31 cellular contexts compared by ENCODE assay signal in the genomic region with DNA sequence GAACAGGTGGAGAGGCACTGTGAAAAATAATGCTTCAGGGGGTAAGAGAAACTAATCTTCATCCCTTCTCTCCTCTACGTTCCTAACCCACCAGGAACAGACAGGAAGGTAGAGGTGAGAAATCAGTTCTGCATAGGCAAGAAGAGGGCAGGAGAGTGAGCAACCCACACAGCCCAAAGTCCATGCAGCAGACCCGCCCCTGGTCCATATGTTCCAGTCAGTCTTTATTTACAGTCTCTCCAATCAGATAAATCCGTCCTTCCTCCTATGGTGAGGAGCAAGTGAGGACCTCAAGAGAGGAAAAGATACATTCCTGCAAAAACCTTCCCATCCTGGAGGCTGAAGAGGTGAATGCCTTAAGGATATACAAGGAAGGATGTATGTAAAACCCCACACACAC. TPM values are rescaled to one million over a fixed set of nuclear protein-coding genes. Genes with fewer than 3 reads are reported as not detected.
"Had no signal": no experiment of that assay in that cellular context is flagged by ENCODE, and none has a peak within 500 bp of the region (broad histone marks: within the 10 kb centered on the region; RNA-seq: fewer than 3 reads in every experiment).

No MANE protein-coding gene starts in this region.

- H3K36me3 ChIP-seq: colonic mucosa, left lung, lower lobe of right lung had no signal

- H3K4me3 ChIP-seq: colonic mucosa, esophagus squamous epithelium, gastrocnemius medialis, heart right ventricle, left lung, lower lobe of right lung had no signal

- H3K4me1 ChIP-seq: colonic mucosa, esophagus squamous epithelium, heart right ventricle, left lung, lower lobe of right lung had no signal

- H3K27me3 ChIP-seq: colonic mucosa, esophagus squamous epithelium, gastrocnemius medialis, heart right ventricle, left lung had no signal

- H3K9me3 ChIP-seq: colonic mucosa, gastrocnemius medialis had no signal

- H3K27ac ChIP-seq: colonic mucosa, epithelial cell of prostate, esophagus squamous epithelium, gastrocnemius medialis, heart right ventricle, left lung, lower lobe of right lung had no signal

- FAIRE-seq: endometrium, islet of Langerhans, keratinocyte had no signal

- ATAC-seq: effector memory CD8-positive, alpha-beta T cell; esophagus mucosa; gastrocnemius medialis; heart right ventricle; left cardiac atrium; left lung; left ventricle myocardium superior; lower lobe of right lung had no signal

- DNase-seq: colonic mucosa; cortex of kidney; effector CD8-positive, alpha-beta T cell; effector memory CD8-positive, alpha-beta T cell; endodermal cell; erythroblast; esophagus squamous epithelium; foreskin fibroblast; foreskin melanocyte; gastrocnemius medialis; glutamatergic neuron; heart right ventricle; hippocampal formation; left cardiac atrium; left lung; left ventricle myocardium superior; lower lobe of right lung; mesenchymal stem cell had no signal

RNA-seq across cellular contexts. Expression of gene CLRN2, which starts 36.9 kb away (rescaled TPM):
- total RNA-seq: colonic mucosa, dermis microvascular lymphatic vessel endothelial cell, endodermal cell, esophagus mucosa, esophagus squamous epithelium, gastrocnemius medialis, glomerular endothelial cell, heart right ventricle, kidney epithelial cell, left cardiac atrium, left lung, left ventricle myocardium superior, lower leg skin, lower lobe of right lung, lung microvascular endothelial cell, mesenteric fat pad, mesothelial cell of epicardium, mucosa of gallbladder had no signal
- polyA plus RNA-seq: heart right ventricle, keratinocyte had no signal
